1 cellular context compared by ENCODE assay signal in the genomic region with DNA sequence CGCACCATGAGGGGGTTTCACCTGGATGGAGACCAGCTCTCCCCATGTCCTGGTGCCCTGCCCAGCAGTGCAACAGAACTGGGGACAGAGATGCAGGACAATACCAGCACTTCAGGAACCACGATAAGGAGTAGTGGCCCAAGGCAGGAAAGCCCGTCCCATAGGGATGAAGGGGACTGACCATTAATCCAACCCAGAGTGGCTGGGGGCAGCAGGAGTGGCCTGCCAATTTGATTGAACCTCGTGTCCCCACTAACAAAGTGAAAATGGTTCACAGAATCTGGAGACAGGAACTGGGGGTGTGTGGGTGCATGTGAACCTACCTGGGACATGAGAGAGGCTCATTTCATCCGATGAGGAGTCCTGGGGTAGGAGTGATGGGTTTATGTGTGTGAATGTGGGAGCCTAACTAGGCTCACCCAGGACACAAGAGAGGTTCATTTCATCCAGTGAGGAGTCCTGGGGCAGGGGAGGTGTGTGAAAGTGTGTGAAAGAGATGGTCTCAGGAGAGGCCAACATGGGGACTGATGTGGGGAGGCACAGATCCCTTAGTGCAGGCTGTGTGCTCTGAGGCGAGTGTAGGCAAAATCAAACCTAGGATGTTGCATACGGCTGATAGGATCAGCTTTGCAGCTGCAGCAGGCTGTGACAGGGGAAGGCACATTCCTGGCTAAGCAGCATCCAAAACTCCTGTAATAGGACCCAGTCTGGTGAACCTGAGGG.
TF ChIP-seq lines count a peak whose summit lies in the region.

No MANE protein-coding gene starts in this region.

TF ChIP-seq in GM23338, 12 proteins besides CTCF, POLR2A, EP300 and RAD21 (continued from another document):
- TF ChIP-seq, protein P1, sequence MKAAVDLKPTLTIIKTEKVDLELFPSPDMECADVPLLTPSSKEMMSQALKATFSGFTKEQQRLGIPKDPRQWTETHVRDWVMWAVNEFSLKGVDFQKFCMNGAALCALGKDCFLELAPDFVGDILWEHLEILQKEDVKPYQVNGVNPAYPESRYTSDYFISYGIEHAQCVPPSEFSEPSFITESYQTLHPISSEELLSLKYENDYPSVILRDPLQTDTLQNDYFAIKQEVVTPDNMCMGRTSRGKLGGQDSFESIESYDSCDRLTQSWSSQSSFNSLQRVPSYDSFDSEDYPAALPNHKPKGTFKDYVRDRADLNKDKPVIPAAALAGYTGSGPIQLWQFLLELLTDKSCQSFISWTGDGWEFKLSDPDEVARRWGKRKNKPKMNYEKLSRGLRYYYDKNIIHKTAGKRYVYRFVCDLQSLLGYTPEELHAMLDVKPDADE (IDR thresholded peaks at IDR 0.05) = no peak
